Comparison of ENCODE assay signal across 8 cellular contexts in genomic region chr2:73163522-73164367, GRCh38. TPM values are rescaled to one million over a fixed set of nuclear protein-coding genes. Genes with fewer than 3 reads are reported as not detected.
DNase-seq lines count a peak whose midpoint lies in the region; ATAC-seq lines count a peak whose summit lies in the region.

No MANE protein-coding gene starts in this region.

- no peak overlapping the region for H3K27ac Mint-ChIP-seq in activated CD4-positive, alpha-beta T cell treated with anti-CD3 and anti-CD28 coated beads, Interleukin-2, amount 10 ng/mL, durations not matched to agents 24 days and 14 days

- H3K36me3 Mint-ChIP-seq in activated CD4-positive, alpha-beta T cell treated with anti-CD3 and anti-CD28 coated beads, Interleukin-2, amount 10 ng/mL, durations not matched to agents 24 days and 14 days (ENCODE audit: low read depth): no peaks in the 10 kb centered on the region

- H3K4me3 Mint-ChIP-seq in activated CD4-positive, alpha-beta T cell treated with anti-CD3 and anti-CD28 coated beads, Interleukin-2, amount 10 ng/mL, durations not matched to agents 24 days and 14 days: no peak overlapping the region

- peaks cover 1% of the 10 kb centered on the region for H3K4me1 Mint-ChIP-seq in activated CD4-positive, alpha-beta T cell treated with anti-CD3 and anti-CD28 coated beads, Interleukin-2, amount 10 ng/mL, durations not matched to agents 24 days and 14 days

- H3K27me3 Mint-ChIP-seq in activated CD4-positive, alpha-beta T cell treated with anti-CD3 and anti-CD28 coated beads, Interleukin-2, amount 10 ng/mL, durations not matched to agents 24 days and 14 days: peaks cover 9% of the 10 kb centered on the region

- no peaks in the 10 kb centered on the region for H3K9me3 Mint-ChIP-seq in activated CD4-positive, alpha-beta T cell treated with anti-CD3 and anti-CD28 coated beads, Interleukin-2, amount 10 ng/mL, durations not matched to agents 24 days and 14 days

- intact Hi-C loops in Right ventricle myocardium inferior (cut with DNase I): loop anchor here (1.0 to 5.0 kb wide), 2 partner anchors 171 to 271 kb away; no protein-coding TSS in a partner anchor
- intact Hi-C loops in cardiac septum (cut with DNase I): loop anchor here (2.0 kb wide), 1 partner anchor 171 kb away; no protein-coding TSS in a partner anchor
- intact Hi-C loops in activated CD4-positive, alpha-beta T cell treated with anti-CD3 and anti-CD28 coated beads, Interleukin-2, amount 10 ng/mL, durations not matched to agents 24 days and 14 days (cut with micrococcal nuclease): loop anchor here (1.0 to 5.0 kb wide), 4 partner anchors 10 to 271 kb away; no protein-coding TSS in a partner anchor

- peak; percentile 76 for ATAC-seq in Right ventricle myocardium inferior
- ATAC-seq in HG02970 (IDR thresholded peaks at IDR 0.05; ENCODE audit: low FRiP score, unreplicated experiment): peak; percentile 60

- peak; percentile 59 for DNase-seq in Right ventricle myocardium inferior (ENCODE audit: missing footprints)
- no peak for DNase-seq in cardiac septum (ENCODE audit: low spot score)
- peak; percentile 49 for DNase-seq in NCI-H226
- DNase-seq in activated CD4-positive, alpha-beta T cell treated with anti-CD3 and anti-CD28 coated beads, Interleukin-2, amount 10 ng/mL, durations not matched to agents 24 days and 14 days: peak; percentile 89
- DNase-seq in ecto neural progenitor cell (ENCODE audit: low spot score): peak; percentile 83
- DNase-seq in medulla oblongata (ENCODE audit: extremely low spot score): peak; percentile 81
- DNase-seq in stimulated activated CD8-positive, alpha-beta memory T cell treated with anti-CD3 and anti-CD28 coated beads, Interleukin-4, amount 100 ng/mL, for 24 hours (ENCODE audit: low read depth): peak; percentile 47

RNA-seq across cellular contexts. Expression of gene NOTO, which starts 38.6 kb away (rescaled TPM):
- not detected for total RNA-seq in Right ventricle myocardium inferior
- total RNA-seq in cardiac septum: not detected
- total RNA-seq in activated CD4-positive, alpha-beta T cell treated with anti-CD3 and anti-CD28 coated beads, Interleukin-2, amount 10 ng/mL, durations not matched to agents 24 days and 14 days: not detected in 2 replicates

RNA-seq across cellular contexts. Expression of gene SMYD5, which starts 50.3 kb away (rescaled TPM):
- total RNA-seq in Right ventricle myocardium inferior (16.8 TPM), cardiac septum (24.7 TPM)
- total RNA-seq in activated CD4-positive, alpha-beta T cell treated with anti-CD3 and anti-CD28 coated beads, Interleukin-2, amount 10 ng/mL, durations not matched to agents 24 days and 14 days: 56.7 and 62.7 TPM in 2 replicates

RNA-seq across cellular contexts. Expression of gene RAB11FIP5, which starts 51.0 kb away (rescaled TPM):
- total RNA-seq in Right ventricle myocardium inferior (19.0 TPM), cardiac septum (38.1 TPM)
- total RNA-seq in activated CD4-positive, alpha-beta T cell treated with anti-CD3 and anti-CD28 coated beads, Interleukin-2, amount 10 ng/mL, durations not matched to agents 24 days and 14 days: 13.4 and 13.8 TPM in 2 replicates
